In the genomic region with DNA sequence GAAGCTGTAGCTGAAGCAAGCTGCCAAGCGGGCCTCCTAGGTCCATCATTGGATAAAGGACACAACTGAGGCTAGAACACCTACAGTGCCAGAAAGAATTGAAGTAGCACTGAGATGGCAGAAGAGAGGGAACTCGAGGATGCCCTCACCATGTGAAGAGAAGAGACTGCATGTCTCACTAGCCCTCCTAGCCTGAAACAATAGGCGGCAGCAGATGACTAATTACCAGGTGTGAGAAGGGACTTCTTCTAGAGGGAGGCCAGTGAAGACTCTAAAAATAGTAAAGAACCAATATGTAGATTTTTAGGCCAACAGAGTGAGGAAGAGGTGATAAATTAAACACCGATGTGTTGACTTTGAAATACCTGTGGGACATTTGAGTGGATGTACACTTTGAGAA, we compare ENCODE assay signal across 22 cellular contexts. TPM values are rescaled to one million over a fixed set of nuclear protein-coding genes. Genes with fewer than 3 reads are reported as not detected.
DNase-seq lines count a peak whose midpoint lies in the region; ATAC-seq and TF ChIP-seq lines count a peak whose summit lies in the region.
"Had no signal": no experiment of that assay in that cellular context is flagged by ENCODE, and none has a peak within 500 bp of the region (broad histone marks: within the 10 kb centered on the region; RNA-seq: fewer than 3 reads in every experiment).

No MANE protein-coding gene starts in this region.

- H3K27ac ChIP-seq in brain microvascular endothelial cell (no peak overlapping the region), testis (no peak overlapping the region)
- H3K27ac ChIP-seq: esophagus muscularis mucosa, skin epidermis, uterus, WERI-Rb-1 had no signal

- TF ChIP-seq POLR2A in testis (IDR thresholded peaks at IDR 0.05) = no peak

- CTCF ChIA-PET in GM10248 (lab: Yijun Ruan, JAX) = interaction anchor here (1.2 kb wide), 1 partner anchor 10 kb away, joined by 5 read pairs; no protein-coding TSS in a partner anchor

- DNase-seq in GM10248 (ENCODE audit: extremely low spot score) (peak; percentile 22), brain microvascular endothelial cell (no peak), H7 (no peak), testis (no peak), T-helper 1 cell (no peak)
- DNase-seq: activated CD8-positive, alpha-beta memory T cell treated with anti-CD3 and anti-CD28 coated beads for 24 hours; activated gamma-delta T cell treated with Interleukin-2 at 50 U/mL for 16 hours; CD4-positive, alpha-beta T cell; cortex of kidney; kidney glomerular epithelial cell; NCI-H146; NCI-H524; stimulated activated naive CD4-positive, alpha-beta T cell treated with Interleukin-2 at 50 U/mL for 16 hours; uterus; WERI-Rb-1 had no signal

- H3K4me3 ChIP-seq in brain microvascular endothelial cell (ENCODE audit: low read depth, low read length) = no peak overlapping the region
- H3K4me3 ChIP-seq in H7 (ENCODE audit: insufficient read depth, low read depth, low read length) = no peak overlapping the region
- no peak overlapping the region for H3K4me3 ChIP-seq in testis
- H3K4me3 ChIP-seq: esophagus muscularis mucosa, K562, skin epidermis, uterus had no signal

- ATAC-seq in GM19023 (IDR thresholded peaks at IDR 0.05; ENCODE audit: unreplicated experiment) = peak; percentile 61
- peak; percentile 70 for ATAC-seq in GM21786 (IDR thresholded peaks at IDR 0.05; ENCODE audit: unreplicated experiment)
- ATAC-seq in HG03196 (IDR thresholded peaks at IDR 0.05; ENCODE audit: unreplicated experiment) = peak; percentile 59
- ATAC-seq: K562 had no signal

- H3K27me3 ChIP-seq in brain microvascular endothelial cell (replicated peaks) (no peaks in the 10 kb centered on the region), H7 (ENCODE audit: control insufficient read depth, insufficient read depth, low read length) (no peaks in the 10 kb centered on the region), testis (no peaks in the 10 kb centered on the region)
- H3K27me3 ChIP-seq: esophagus muscularis mucosa, uterus had no signal

- H3K4me1 ChIP-seq in testis = no peaks in the 10 kb centered on the region
- H3K4me1 ChIP-seq: esophagus muscularis mucosa, uterus had no signal

- intact Hi-C loops in testis (cut with DNase I; ENCODE audit: low total_unique reads) = no loop called here

- WGBS in testis, 2 donors = 64 to 66% methylated on average over 4 of the region's 4 CpGs

- no peaks in the 10 kb centered on the region for H3K36me3 ChIP-seq in brain microvascular endothelial cell (replicated peaks)
- no peaks in the 10 kb centered on the region for H3K36me3 ChIP-seq in H7 (replicated peaks; ENCODE audit: control insufficient read depth, insufficient read depth, low read length)
- H3K36me3 ChIP-seq in testis (ENCODE audit: low read depth, missing control alignments) = no peaks in the 10 kb centered on the region
- H3K36me3 ChIP-seq: esophagus muscularis mucosa, uterus, WERI-Rb-1 had no signal

- no peak for TF ChIP-seq CTCF in GM10248 (IDR thresholded peaks at IDR 0.05; ENCODE audit: control extremely low read depth, extremely low read depth, low read depth, missing control alignments)
- TF ChIP-seq CTCF in brain microvascular endothelial cell (IDR thresholded peaks at IDR 0.05; ENCODE audit: low read depth, low read length, missing control alignments) = no peak
- no peak for TF ChIP-seq CTCF in testis (IDR thresholded peaks at IDR 0.05)

- no peaks in the 10 kb centered on the region for H3K9me3 ChIP-seq in testis
- H3K9me3 ChIP-seq: esophagus muscularis mucosa, uterus had no signal

- POLR2A ChIA-PET in GM10248 (lab: Yijun Ruan, JAX) = no interaction called here

- in situ Hi-C loops in brain microvascular endothelial cell (cut with HindIII; ENCODE audit: low pct_ligation_motif_present, low sequenced_read_pairs) = no loop called here

RNA-seq across cellular contexts. Expression of a gene that starts 50.3 kb away (rescaled TPM):
- total RNA-seq in H7 (2014; rRNA removed; shearing (Covaris generic)) = 0.07 and 0.17 TPM in 2 replicates
- 1 to 10 TPM in 1 of 2 donors, under 1 TPM in 1; 0.62 to 1.8 TPM for total RNA-seq in testis
- polyA plus RNA-seq in testis (ENCODE audit: insufficient read depth, low read depth, low replicate concordance) = 0.69 TPM
- total RNA-seq: CD4-positive, alpha-beta T cell; esophagus muscularis mucosa; H4; K562 had no signal

RNA-seq across cellular contexts. Expression of a gene that starts 58.2 kb away (rescaled TPM):
- 0.80 and 2.0 TPM in 2 replicates for total RNA-seq in H7 (2014; rRNA removed; shearing (Covaris generic))
- under 1 TPM; 0.25 to 0.47 TPM for total RNA-seq in testis
- not detected for polyA plus RNA-seq in testis (ENCODE audit: insufficient read depth, low read depth, low replicate concordance)
- total RNA-seq: CD4-positive, alpha-beta T cell had no signal
